Comparison of ENCODE assay signal across 15 cellular contexts in genomic region chr13:73948848-73949529, GRCh38.
DNase-seq lines count a peak whose midpoint lies in the region; ATAC-seq and TF ChIP-seq lines count a peak whose summit lies in the region.
"Had no signal": no experiment of that assay in that cellular context is flagged by ENCODE, and none has a peak within 500 bp of the region (broad histone marks: within the 10 kb centered on the region; RNA-seq: fewer than 3 reads in every experiment).

No MANE protein-coding gene starts in this region.

- H3K27ac Mint-ChIP-seq in activated naive CD4-positive, alpha-beta T cell treated with anti-CD3 and anti-CD28 coated beads, Interleukin-2, amount 50 U/mL, for 72 hours: peak overlapping the region in 1 of 2 donors; percentile 17
- H3K27ac Mint-ChIP-seq: activated CD4-positive, alpha-beta T cell treated with anti-CD3 and anti-CD28 coated beads, Interleukin-2, amount 10 ng/mL, durations not matched to agents 24 days and 14 days had no signal

- TF ChIP-seq CTCF in SU-DHL-6 (IDR thresholded peaks at IDR 0.05; ENCODE audit: insufficient read depth, low read length, poor library complexity, severe bottlenecking): no peak
- no peak for TF ChIP-seq CTCF in dorsolateral prefrontal cortex (IDR thresholded peaks at IDR 0.05 in 54 of 56, conservative IDR thresholded peaks at IDR 0.05 in 2 of 56; ENCODE audit: low read depth in 1 of 56, partially characterized antibody in 56 of 56)

- intact Hi-C loops in dorsolateral prefrontal cortex (cut with DNase I): no loop called here

- H3K9me3 Mint-ChIP-seq in activated naive CD4-positive, alpha-beta T cell treated with anti-CD3 and anti-CD28 coated beads, Interleukin-2, amount 50 U/mL, for 72 hours: peaks cover 0 to 5% of the 10 kb centered on the region in 2 donors
- H3K9me3 Mint-ChIP-seq: activated CD4-positive, alpha-beta T cell treated with anti-CD3 and anti-CD28 coated beads, Interleukin-2, amount 10 ng/mL, durations not matched to agents 24 days and 14 days had no signal

- H2AFZ ChIP-seq in SU-DHL-6 (ENCODE audit: low read depth, low read length, severe bottlenecking): no peak overlapping the region

- peak; percentile 48 to 74 for ATAC-seq in activated naive CD4-positive, alpha-beta T cell treated with anti-CD3 and anti-CD28 coated beads, Interleukin-2, amount 50 U/mL, for 72 hours
- peak; percentile 59 for ATAC-seq in HG02642 (IDR thresholded peaks at IDR 0.05; ENCODE audit: poor library complexity, unreplicated experiment)

- H4K20me1 ChIP-seq in SU-DHL-6 (ENCODE audit: low read depth, low read length): no peaks in the 10 kb centered on the region

- no peaks in the 10 kb centered on the region for H3K27me3 ChIP-seq in SU-DHL-6 (ENCODE audit: low read length)
- H3K27me3 ChIP-seq in dorsolateral prefrontal cortex: no peaks in the 10 kb centered on the region
- H3K27me3 ChIP-seq: MG63, uterus had no signal

- no peaks in the 10 kb centered on the region for H3K36me3 ChIP-seq in SU-DHL-6 (ENCODE audit: low read length)
- H3K36me3 ChIP-seq: MG63, uterus had no signal

- H3K9ac ChIP-seq in SU-DHL-6 (ENCODE audit: low read length): no peak overlapping the region

- H3K79me2 ChIP-seq in SU-DHL-6 (ENCODE audit: insufficient read depth, low read length): no peaks in the 10 kb centered on the region

- peak overlapping the region; percentile 21 for H3K4me2 ChIP-seq in SU-DHL-6 (ENCODE audit: low read depth, low read length, poor library complexity, severe bottlenecking)

- H3K4me3 ChIP-seq in SU-DHL-6 (ENCODE audit: insufficient read depth, low read length, poor library complexity, severe bottlenecking) (no peak overlapping the region), dorsolateral prefrontal cortex (no peak overlapping the region)
- H3K4me3 ChIP-seq: MG63, uterus had no signal

- H3K9me2 ChIP-seq in SU-DHL-6 (replicated peaks; ENCODE audit: insufficient read depth, low read length): no peaks in the 10 kb centered on the region

- H3F3A ChIP-seq in SU-DHL-6 (ENCODE audit: insufficient read depth): no peaks in the 10 kb centered on the region

- H3K36me3 Mint-ChIP-seq in activated naive CD4-positive, alpha-beta T cell treated with anti-CD3 and anti-CD28 coated beads, Interleukin-2, amount 50 U/mL, for 72 hours: peaks cover 5 to 6% of the 10 kb centered on the region in 2 donors

- no peak overlapping the region for H3K27ac ChIP-seq in SU-DHL-6 (ENCODE audit: low read depth, low read length)
- H3K27ac ChIP-seq in dorsolateral prefrontal cortex: no peak overlapping the region
- H3K27ac ChIP-seq: uterus had no signal

- no peaks in the 10 kb centered on the region for H3K9me3 ChIP-seq in SU-DHL-6 (ENCODE audit: insufficient read depth, low read length)
- H3K9me3 ChIP-seq: MG63, uterus had no signal

- DNase-seq in activated naive CD4-positive, alpha-beta T cell treated with anti-CD3 and anti-CD28 coated beads, Interleukin-2, amount 50 U/mL, for 72 hours (ENCODE audit: low spot score in 2 of 2): no peak
- no peak for DNase-seq in activated naive CD4-positive, alpha-beta T cell (lab: John Stamatoyannopoulos, UW)
- no peak for DNase-seq in hypothalamus (lab: John Stamatoyannopoulos, UW)
- DNase-seq in dorsolateral prefrontal cortex: no peak
- no peak for DNase-seq in NCI-H526 (lab: John Stamatoyannopoulos, UW)
- DNase-seq in globus pallidus (ENCODE audit: low spot score): no peak
- DNase-seq: activated CD4-positive, alpha-beta T cell treated with anti-CD3 and anti-CD28 coated beads, Interleukin-2, amount 10 ng/mL, durations not matched to agents 24 days and 14 days; activated gamma-delta T cell treated with Interleukin-2 at 50 U/mL for 16 hours; DMS 273 treated with DMSO at 0.1 percent for 48 hours; MG63; NCI-H2171 treated with DMSO at 0.1 percent for 48 hours; OCI-M1; uterus had no signal
